17 cellular contexts compared by ENCODE assay signal in the genomic region with DNA sequence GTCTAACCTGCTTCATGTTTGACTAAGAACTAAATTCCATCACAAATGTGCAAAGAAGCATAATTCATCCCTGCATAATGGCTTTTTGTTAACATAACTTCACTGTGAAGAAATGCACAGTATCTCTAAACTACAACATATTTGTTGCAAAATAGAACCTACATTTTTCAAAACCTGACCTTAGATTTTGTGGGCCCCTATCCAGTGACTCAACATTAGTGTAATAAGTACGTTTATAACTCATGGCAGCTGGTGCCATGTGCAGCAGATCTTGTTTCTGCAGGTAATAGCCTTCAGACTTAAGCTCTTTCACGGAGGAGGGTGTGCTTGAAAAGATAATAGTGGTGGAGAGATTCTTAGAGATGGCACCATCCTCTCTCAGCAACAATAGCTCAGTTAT. TPM values are rescaled to one million over a fixed set of nuclear protein-coding genes. Genes with fewer than 3 reads are reported as not detected.
DNase-seq lines count a peak whose midpoint lies in the region; ATAC-seq and TF ChIP-seq lines count a peak whose summit lies in the region.
"Had no signal": no experiment of that assay in that cellular context is flagged by ENCODE, and none has a peak within 500 bp of the region (broad histone marks: within the 10 kb centered on the region; RNA-seq: fewer than 3 reads in every experiment).

No MANE protein-coding gene starts in this region.

- no peaks in the 10 kb centered on the region for H4K20me1 ChIP-seq in neural progenitor cell (ENCODE audit: low read depth)
- H4K20me1 ChIP-seq: BLaER1 had no signal

- H3K4me3 Mint-ChIP-seq in neural progenitor cell, result no peak overlapping the region
- H3K4me3 Mint-ChIP-seq: CD4-positive, alpha-beta T cell; HFFc6 had no signal

- no peaks in the 10 kb centered on the region for H3K36me3 Mint-ChIP-seq in neural progenitor cell

- H3K27me3 ChIP-seq in RWPE2 (ENCODE audit: insufficient read depth, poor library complexity, severe bottlenecking), result no peaks in the 10 kb centered on the region
- H3K27me3 ChIP-seq in foreskin keratinocyte, result no peaks in the 10 kb centered on the region
- H3K27me3 ChIP-seq in neural progenitor cell, result no peaks in the 10 kb centered on the region
- H3K27me3 ChIP-seq: BLaER1 had no signal

- no peaks in the 10 kb centered on the region for H3K9me3 ChIP-seq in RWPE2 (ENCODE audit: severe bottlenecking)
- H3K9me3 ChIP-seq in neural progenitor cell (ENCODE audit: low read depth), result no peaks in the 10 kb centered on the region
- H3K9me3 ChIP-seq: BLaER1, HAP-1 had no signal

- H2AFZ ChIP-seq in neural progenitor cell (replicated peaks), result no peak overlapping the region

- no peaks in the 10 kb centered on the region for H3K79me2 ChIP-seq in neural progenitor cell (ENCODE audit: low read depth)

- no peak for TF ChIP-seq CTCF in RWPE2 (IDR thresholded peaks at IDR 0.05; ENCODE audit: poor library complexity, severe bottlenecking)
- no peak for TF ChIP-seq CTCF in foreskin keratinocyte (conservative IDR thresholded peaks at IDR 0.05)
- no peak for TF ChIP-seq CTCF in neural progenitor cell (IDR thresholded peaks at IDR 0.05)

- peak overlapping the region; percentile 52 for H3K27ac ChIP-seq in RWPE2 (ENCODE audit: poor library complexity, severe bottlenecking)
- no peak overlapping the region for H3K27ac ChIP-seq in foreskin keratinocyte
- H3K27ac ChIP-seq in neural progenitor cell, result no peak overlapping the region
- H3K27ac ChIP-seq: BLaER1 had no signal

- H3F3A ChIP-seq in neural progenitor cell (ENCODE audit: low read depth), result no peaks in the 10 kb centered on the region

- no peak overlapping the region for H3K4me2 ChIP-seq in neural progenitor cell
- H3K4me2 ChIP-seq: BLaER1 had no signal

- ATAC-seq in RWPE2 (ENCODE audit: low read depth), result peak; percentile 64
- ATAC-seq in foreskin keratinocyte, result no peak
- no peak for ATAC-seq in HG03135 (IDR thresholded peaks at IDR 0.05; ENCODE audit: unreplicated experiment)
- ATAC-seq: HepG2 had no signal

- no peaks in the 10 kb centered on the region for H3K4me1 Mint-ChIP-seq in neural progenitor cell

- H3K9ac ChIP-seq in neural progenitor cell, result no peak overlapping the region
- H3K9ac ChIP-seq: BLaER1 had no signal

- DNase-seq in NCI-H2171 treated with DMSO at 0.1 percent for 48 hours (lab: John Stamatoyannopoulos, UW) (peak; percentile 46), NCI-H2171 (lab: John Stamatoyannopoulos, UW) (no peak), NCI-H524 (lab: John Stamatoyannopoulos, UW) (peak; percentile 18 to 85), RWPE2 (ENCODE audit: low spot score) (no peak), foreskin keratinocyte (peak; percentile 33 to 53), DMS53 (lab: John Stamatoyannopoulos, UW) (no peak), neural progenitor cell (ENCODE audit: low spot score) (no peak)
- DNase-seq: 8988T; AML-193; CD4-positive, alpha-beta T cell; HFFc6 had no signal

- H3K27ac Mint-ChIP-seq in neural progenitor cell, result no peak overlapping the region
- H3K27ac Mint-ChIP-seq: CD4-positive, alpha-beta T cell; HFFc6 had no signal

- H3K4me3 ChIP-seq in RWPE2 (ENCODE audit: severe bottlenecking) (no peak overlapping the region), neural progenitor cell (no peak overlapping the region)
- H3K4me3 ChIP-seq: BLaER1, HAP-1 had no signal

- H3K9me3 Mint-ChIP-seq in neural progenitor cell, result no peaks in the 10 kb centered on the region
- H3K9me3 Mint-ChIP-seq: CD4-positive, alpha-beta T cell had no signal

- no peaks in the 10 kb centered on the region for H3K27me3 Mint-ChIP-seq in neural progenitor cell (ENCODE audit: insufficient read depth, low read depth)
- H3K27me3 Mint-ChIP-seq: CD4-positive, alpha-beta T cell had no signal

- H3K36me3 ChIP-seq in RWPE2 (ENCODE audit: low read depth) (no peaks in the 10 kb centered on the region), neural progenitor cell (no peaks in the 10 kb centered on the region)
- H3K36me3 ChIP-seq: BLaER1, HAP-1 had no signal

- H3K4me1 ChIP-seq in RWPE2 (ENCODE audit: insufficient read depth, poor library complexity, severe bottlenecking) (peaks cover 41% of the 10 kb centered on the region), foreskin keratinocyte (no peaks in the 10 kb centered on the region), neural progenitor cell (no peaks in the 10 kb centered on the region)
- H3K4me1 ChIP-seq: BLaER1, HAP-1 had no signal

RNA-seq across cellular contexts. Expression of gene VWC2L, which starts 28.6 kb away (rescaled TPM):
- total RNA-seq in foreskin keratinocyte (not detected in 2 replicates), neural progenitor cell (ENCODE audit: low replicate concordance) (not detected in 2 replicates)
- not detected in 2 replicates for polyA plus RNA-seq in foreskin keratinocyte
- total RNA-seq: CD4-positive, alpha-beta T cell; Daoy; H1; HepG2; HFFc6 had no signal
- polyA plus RNA-seq: H1, HepG2 had no signal

Comparison
In these comparisons a context has a peak if more than half of its experiments do, and no peak if none do; other contexts are left out.
1. DNase-seq: peak in NCI-H2171 treated with DMSO at 0.1 percent for 48 hours (single experiment), NCI-H524 (2 of 2) and foreskin keratinocyte (2 of 2); none in NCI-H2171 (single experiment), RWPE2 (single experiment), DMS53 (single experiment) and neural progenitor cell (single experiment).